20 cellular contexts compared by ENCODE assay signal in genomic region chr3:53534216-53534615, GRCh38. TPM values are rescaled to one million over a fixed set of nuclear protein-coding genes. Genes with fewer than 3 reads are reported as not detected.
DNase-seq lines count a peak whose midpoint lies in the region; ATAC-seq and TF ChIP-seq lines count a peak whose summit lies in the region.
"Had no signal": no experiment of that assay in that cellular context is flagged by ENCODE, and none has a peak within 500 bp of the region (broad histone marks: within the 10 kb centered on the region; RNA-seq: fewer than 3 reads in every experiment).

No MANE protein-coding gene starts in this region.

- H4K91ac ChIP-seq in trophoblast cell (ENCODE audit: low read depth, low read length), result peak overlapping the region; percentile 48

- H3K4ac ChIP-seq in trophoblast cell (ENCODE audit: low read depth, low read length), result no peak overlapping the region

- H3K18ac ChIP-seq in trophoblast cell (ENCODE audit: low read length), result no peak overlapping the region

- H3K4me1 ChIP-seq in cardiac muscle cell (ENCODE audit: low read depth), result peaks cover 44% of the 10 kb centered on the region
- no peaks in the 10 kb centered on the region for H3K4me1 ChIP-seq in right cardiac atrium (ENCODE audit: control insufficient read depth, insufficient read depth, low read length)
- H3K4me1 ChIP-seq in trophoblast cell (ENCODE audit: control insufficient read depth in 1 of 2, insufficient read depth in 2 of 2, low read length in 2 of 2), result peaks cover 6 to 8% of the 10 kb centered on the region in 2 experiments
- H3K4me1 ChIP-seq: BE2C had no signal

- H3K4me2 ChIP-seq in trophoblast cell (ENCODE audit: low read length), result no peak overlapping the region
- H3K4me2 ChIP-seq: A549; BLaER1 treated with 17β-estradiol and CSF1 and Interleukin-3, amounts not matched to agents 10 nM and 100 nM; GM23338 had no signal

- H3K79me2 ChIP-seq in trophoblast cell (ENCODE audit: control insufficient read depth, insufficient read depth, low read length, poor library complexity), result no peaks in the 10 kb centered on the region

- H3K23ac ChIP-seq in trophoblast cell (ENCODE audit: low read length), result no peak overlapping the region

- H2BK120ac ChIP-seq in trophoblast cell (ENCODE audit: insufficient read depth, low read length, poor library complexity), result no peak overlapping the region

- no peak for ATAC-seq in right cardiac atrium
- ATAC-seq: A549, GM23338, HCT116 had no signal

- H3K9me3 ChIP-seq in cardiac muscle cell (ENCODE audit: low read depth), result no peaks in the 10 kb centered on the region
- no peaks in the 10 kb centered on the region for H3K9me3 ChIP-seq in right cardiac atrium (ENCODE audit: control insufficient read depth, low read length)
- no peaks in the 10 kb centered on the region for H3K9me3 ChIP-seq in trophoblast cell (ENCODE audit: insufficient read depth, low read depth, low read length)
- H3K9me3 ChIP-seq: A549; BE2C; BLaER1 treated with 17β-estradiol and CSF1 and Interleukin-3, amounts not matched to agents 10 nM and 100 nM had no signal

- H3K79me1 ChIP-seq in trophoblast cell (ENCODE audit: low read length), result peaks cover 3% of the 10 kb centered on the region

- H3K27ac ChIP-seq in cardiac muscle cell (peak overlapping the region; percentile 92), right cardiac atrium (ENCODE audit: low read length) (no peak overlapping the region), trophoblast cell (ENCODE audit: low read depth, low read length) (no peak overlapping the region)
- H3K27ac ChIP-seq: BLaER1 treated with 17β-estradiol and CSF1 and Interleukin-3, amounts not matched to agents 10 nM and 100 nM had no signal

- no peak for TF ChIP-seq CTCF in cardiac muscle cell (IDR thresholded peaks at IDR 0.05; ENCODE audit: low read depth, low read length)

- H3K27me3 ChIP-seq in cardiac muscle cell, result no peaks in the 10 kb centered on the region
- H3K27me3 ChIP-seq in right cardiac atrium (ENCODE audit: control insufficient read depth, insufficient read depth), result no peaks in the 10 kb centered on the region
- H3K27me3 ChIP-seq in trophoblast cell (ENCODE audit: insufficient read depth, low read length), result no peaks in the 10 kb centered on the region
- H3K27me3 ChIP-seq: BE2C; BLaER1 treated with 17β-estradiol and CSF1 and Interleukin-3, amounts not matched to agents 10 nM and 100 nM had no signal

- no peak overlapping the region for H2BK12ac ChIP-seq in trophoblast cell (ENCODE audit: low read length)

- no peak overlapping the region for H3K9ac ChIP-seq in trophoblast cell (ENCODE audit: low read length)
- H3K9ac ChIP-seq: BLaER1 treated with 17β-estradiol and CSF1 and Interleukin-3, amounts not matched to agents 10 nM and 100 nM had no signal

- no peak overlapping the region for H2AK5ac ChIP-seq in trophoblast cell (ENCODE audit: low read length)

- no peak overlapping the region for H2AFZ ChIP-seq in trophoblast cell (ENCODE audit: insufficient read depth, low read length, poor library complexity)

- DNase-seq in cardiac muscle cell (ENCODE audit: low read depth in 1 of 2, low spot score in 1 of 2) (no peak), right cardiac atrium (no peak), islet precursor cell (peak; percentile 59), trophoblast cell (no peak), putamen (ENCODE audit: low spot score) (no peak), NCI-H1930 (lab: John Stamatoyannopoulos, UW) (no peak)
- DNase-seq: 8988T; ACHN; AML-193; BE2C; CD4-positive, alpha-beta T cell; CD8-positive, alpha-beta memory T cell; DMS53; DMS79 treated with DMSO at 0.1 percent for 48 hours; GF-D8; H9 had no signal

- H3K36me3 ChIP-seq in cardiac muscle cell, result no peaks in the 10 kb centered on the region
- no peaks in the 10 kb centered on the region for H3K36me3 ChIP-seq in trophoblast cell (ENCODE audit: control insufficient read depth in 1 of 2, insufficient read depth in 2 of 2, low read length in 2 of 2)
- H3K36me3 ChIP-seq: BE2C; BLaER1 treated with 17β-estradiol and CSF1 and Interleukin-3, amounts not matched to agents 10 nM and 100 nM had no signal

- H3K4me3 ChIP-seq in cardiac muscle cell (no peak overlapping the region), right cardiac atrium (ENCODE audit: low read length) (no peak overlapping the region), trophoblast cell (ENCODE audit: low read depth, low read length) (no peak overlapping the region)
- H3K4me3 ChIP-seq: A549; BLaER1 treated with 17β-estradiol and CSF1 and Interleukin-3, amounts not matched to agents 10 nM and 100 nM; GM23338 had no signal

- intact Hi-C loops in right cardiac atrium (cut with DNase I), result no loop called here

- H3K14ac ChIP-seq in trophoblast cell (ENCODE audit: low read length), result peak overlapping the region; percentile 35

- H4K8ac ChIP-seq in trophoblast cell (ENCODE audit: low read depth, low read length), result peak overlapping the region; percentile 22

- H4K12ac ChIP-seq in trophoblast cell (ENCODE audit: low read depth, low read length), result no peak overlapping the region

- 60% methylated on average over 9 of the region's 9 CpGs for WGBS in right cardiac atrium
- no CpG with 5 or more reads among the region's 9 CpGs for WGBS in trophoblast cell (ENCODE audit: extremely low coverage, insufficient coverage, insufficient read length)

- no peak overlapping the region for H2BK5ac ChIP-seq in trophoblast cell (ENCODE audit: low read depth, low read length, poor library complexity)

RNA-seq across cellular contexts. Expression of gene CACNA1D, which starts 39.8 kb away (rescaled TPM):
- 66.7 and 159 TPM in 2 replicates for total RNA-seq in cardiac muscle cell
- 41.0 and 55.8 TPM in 2 replicates for polyA plus RNA-seq in cardiac muscle cell
- total RNA-seq in right cardiac atrium, result 10 to 100 TPM in 3 of 4 donors, 1 to 10 TPM in 1; 8.5 to 11.3 (median 10.5) TPM
- polyA plus RNA-seq in right cardiac atrium, result 3.7 TPM
- 0.61 and 0.73 TPM in 2 replicates for polyA plus RNA-seq in trophoblast cell (2013)
- total RNA-seq: CD4-positive, alpha-beta T cell had no signal
